ENCODE assay signal across 8 cellular contexts in the genomic region with DNA sequence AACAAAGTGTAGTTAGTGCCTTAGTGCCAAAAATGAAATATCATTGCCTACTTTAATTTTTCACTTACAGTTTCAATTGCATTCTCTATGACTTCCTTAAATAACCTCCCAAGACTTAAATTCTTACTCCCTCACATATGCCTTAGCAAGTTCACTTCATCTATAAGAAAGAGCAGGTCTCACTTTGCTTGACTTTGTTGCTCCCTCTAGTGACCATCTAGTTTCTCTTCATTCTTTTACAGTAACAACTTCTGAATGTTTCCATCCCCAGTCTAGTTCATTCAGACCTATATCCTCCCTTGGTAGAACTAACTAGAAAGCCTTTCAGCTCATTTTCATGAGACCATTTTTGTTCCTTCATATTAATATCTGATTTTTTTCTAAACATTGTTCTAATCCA.
DNase-seq lines count a peak whose midpoint lies in the region; FAIRE-seq and TF ChIP-seq lines count a peak whose summit lies in the region.
"Not testable (repeated sequence)": the region's sequence is repeated elsewhere in the genome, so short reads cannot be mapped to it uniquely, and the experiment has no call there.

No MANE protein-coding gene starts in this region.

- H3K36me3 ChIP-seq in A673 (ENCODE audit: insufficient read depth, low read length, poor library complexity, severe bottlenecking); OCI-LY1 (ENCODE audit: insufficient read depth, low read length): not testable (repeated sequence)

- POLR2A ChIA-PET in A673 (lab: Charles Lee; ENCODE audit: low non-redundant PET) = not testable (repeated sequence)

- FAIRE-seq in HTR-8/SVneo (lab: Jason Lieb, UNC) = not testable (repeated sequence)

- H3K9ac ChIP-seq in OCI-LY1 (ENCODE audit: low read length) = not testable (repeated sequence)

- intact Hi-C loops in A673 (cut with micrococcal nuclease; ENCODE audit: unreplicated experiment) = not testable (repeated sequence)

- H4K20me1 ChIP-seq in OCI-LY1 (ENCODE audit: insufficient read depth, low read length) = not testable (repeated sequence)

- not testable (repeated sequence) for H3K9me3 ChIP-seq in A673 (ENCODE audit: low read depth, low read length, poor library complexity, severe bottlenecking); OCI-LY1 (ENCODE audit: low read length)

- DNase-seq in A673 (ENCODE audit: low spot score) = peak; percentile 7
- DNase-seq in ELR (ENCODE audit: low read depth) = peak; percentile 26
- DNase-seq in HTR-8/SVneo (ENCODE audit: insufficient read length, low spot score) = peak; percentile 0
- peak; percentile 55 for DNase-seq in MV-4-11 (lab: John Stamatoyannopoulos, UW)
- DNase-seq in SW480 (ENCODE audit: low spot score) = peak; percentile 12
- peak; percentile 5 for DNase-seq in globus pallidus (ENCODE audit: low spot score)
- peak; percentile 60 for DNase-seq in pons (ENCODE audit: low spot score)

- not testable (repeated sequence) for BruUV-seq in A673 (replicated peaks; lab: Mats Ljungman, UMichigan)

- H3K79me2 ChIP-seq in OCI-LY1 (ENCODE audit: insufficient read depth, low read length) = not testable (repeated sequence)

- not testable (repeated sequence) for H2AFZ ChIP-seq in OCI-LY1 (ENCODE audit: low read length)

- not testable (repeated sequence) for H3K4me2 ChIP-seq in OCI-LY1 (ENCODE audit: low read length)

- CTCF ChIA-PET in A673 (lab: Charles Lee) = not testable (repeated sequence)

- H3K4me1 ChIP-seq in A673 (ENCODE audit: insufficient read depth, low read length, poor library complexity, severe bottlenecking); OCI-LY1 (ENCODE audit: insufficient read depth, low read length, severe bottlenecking): not testable (repeated sequence)

- H3K27me3 ChIP-seq in A673 (replicated peaks; ENCODE audit: insufficient read depth, low read depth, low read length, poor library complexity); OCI-LY1 (ENCODE audit: insufficient read depth, low read length): not testable (repeated sequence)

- H3K9me2 ChIP-seq in OCI-LY1 (ENCODE audit: low read depth, low read length) = not testable (repeated sequence)

- not testable (repeated sequence) for H3K4me3 ChIP-seq in A673 (ENCODE audit: low read depth, low read length, poor library complexity, severe bottlenecking); OCI-LY1 (ENCODE audit: low read depth, low read length, poor library complexity, severe bottlenecking)

- H3F3A ChIP-seq in OCI-LY1 (ENCODE audit: insufficient read depth, low read length) = not testable (repeated sequence)

- H3K27ac ChIP-seq in A673 (ENCODE audit: low read depth, low read length, poor library complexity, severe bottlenecking); OCI-LY1 (ENCODE audit: low read depth, low read length, poor library complexity, severe bottlenecking): not testable (repeated sequence)

- TF ChIP-seq CTCF in A673 (conservative IDR thresholded peaks at IDR 0.05; ENCODE audit: low read depth, low read length) (0 out of 2 replicates have a peak, but pooled peaks have one; percentile 17), OCI-LY1 (IDR thresholded peaks at IDR 0.05; ENCODE audit: low read length) (peak; percentile 25; the same call in 1 of the 2 replicates)

Comparison
In these comparisons a context has a peak if more than half of its experiments do, and no peak if none do; other contexts are left out.
1. DNase-seq: peak in every context shown above with its lines; median percentile 60 in pons; 55 in MV-4-11; 26 in ELR; 12 in SW480; 7 in A673; 5 in globus pallidus; 0 in HTR-8/SVneo.